In the genomic region with DNA sequence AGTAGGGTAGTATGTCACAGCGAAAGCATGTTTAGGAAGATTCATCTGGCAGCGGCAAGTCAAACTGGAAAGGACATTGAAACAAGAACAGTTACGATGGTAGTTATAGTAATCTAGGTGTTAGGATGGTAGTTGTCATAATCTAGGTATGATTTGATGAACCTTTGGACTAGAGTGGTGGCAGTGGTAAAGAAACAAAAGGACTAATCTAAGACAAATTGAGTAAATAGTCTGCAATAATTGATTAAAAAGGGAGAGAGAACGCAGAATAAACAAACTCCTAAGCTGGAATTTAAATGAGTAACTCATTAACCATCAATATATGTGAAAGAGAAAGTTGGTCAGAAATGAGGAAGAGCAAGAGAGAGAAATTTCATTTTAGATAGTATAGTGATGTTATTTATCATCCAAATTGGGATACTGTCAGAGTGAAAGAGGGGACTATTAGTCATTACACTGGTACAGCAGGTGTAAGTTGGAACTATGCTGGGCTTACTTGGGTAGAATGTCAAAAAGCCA, we compare ENCODE assay signal across 12 cellular contexts. TPM values are rescaled to one million over a fixed set of nuclear protein-coding genes. Genes with fewer than 3 reads are reported as not detected.
DNase-seq lines count a peak whose midpoint lies in the region; ATAC-seq and TF ChIP-seq lines count a peak whose summit lies in the region.
"Had no signal": no experiment of that assay in that cellular context is flagged by ENCODE, and none has a peak within 500 bp of the region (broad histone marks: within the 10 kb centered on the region; RNA-seq: fewer than 3 reads in every experiment).

No MANE protein-coding gene starts in this region.

- H3K9me3 Mint-ChIP-seq in activated T-helper 2 cell treated with anti-CD3 and anti-CD28 coated beads, Interferon-gamma antibody, Interleukin-2, Interleukin-4, amounts not matched to agents 10 μg/mL and 5 μg/mL and 100 μg/mL, durations not matched to agents 14 hours and 24 hours and 36 hours, result no peaks in the 10 kb centered on the region
- H3K9me3 Mint-ChIP-seq in chondrocyte (ENCODE audit: low read depth), result peaks cover 7% of the 10 kb centered on the region

- no peak for DNase-seq in activated T-helper 2 cell treated with anti-CD3 and anti-CD28 coated beads, Interferon-gamma antibody, Interleukin-2, Interleukin-4, amounts not matched to agents 10 μg/mL and 5 μg/mL and 100 μg/mL, durations not matched to agents 14 hours and 24 hours and 36 hours (ENCODE audit: low spot score)
- no peak for DNase-seq in cerebellar cortex (ENCODE audit: low spot score)
- DNase-seq in chondrocyte (ENCODE audit: low spot score), result no peak
- DNase-seq in nucleus accumbens (lab: John Stamatoyannopoulos, UW), result no peak
- DNase-seq in NOMO-1 (lab: John Stamatoyannopoulos, UW; ENCODE audit: unreplicated experiment in 2 of 2), result no peak
- DNase-seq: amygdala; DMS153; stimulated activated CD4-positive, alpha-beta T cell treated with anti-CD3 and anti-CD28 coated beads, Interleukin-12 subunit alpha, Interleukin-12 subunit beta, amount 100 ng/mL, for 4 hours; T1000 had no signal

- H3K36me3 Mint-ChIP-seq in activated T-helper 2 cell treated with anti-CD3 and anti-CD28 coated beads, Interferon-gamma antibody, Interleukin-2, Interleukin-4, amounts not matched to agents 10 μg/mL and 5 μg/mL and 100 μg/mL, durations not matched to agents 14 hours and 24 hours and 36 hours (ENCODE audit: low read depth), result peaks cover 41% of the 10 kb centered on the region
- peaks cover 13% of the 10 kb centered on the region for H3K36me3 Mint-ChIP-seq in chondrocyte (ENCODE audit: low read depth)

- no peak for TF ChIP-seq CTCF in chondrocyte (IDR thresholded peaks at IDR 0.05)

- intact Hi-C loops in activated T-helper 2 cell treated with anti-CD3 and anti-CD28 coated beads, Interferon-gamma antibody, Interleukin-2, Interleukin-4, amounts not matched to agents 10 μg/mL and 5 μg/mL and 100 μg/mL, durations not matched to agents 14 hours and 24 hours and 36 hours (cut with micrococcal nuclease), result loop anchor here (1.0 kb wide), 1 partner anchor 116 kb away; no protein-coding TSS in a partner anchor

- H3K27ac Mint-ChIP-seq in activated T-helper 2 cell treated with anti-CD3 and anti-CD28 coated beads, Interferon-gamma antibody, Interleukin-2, Interleukin-4, amounts not matched to agents 10 μg/mL and 5 μg/mL and 100 μg/mL, durations not matched to agents 14 hours and 24 hours and 36 hours, result peak overlapping the region; percentile 49
- no peak overlapping the region for H3K27ac Mint-ChIP-seq in chondrocyte (ENCODE audit: unreplicated experiment)

- peak; percentile 93 for ATAC-seq in GM18499 (IDR thresholded peaks at IDR 0.05; ENCODE audit: insufficient read depth, unreplicated experiment)
- ATAC-seq in GM19372 (IDR thresholded peaks at IDR 0.05; ENCODE audit: low read depth, unreplicated experiment), result peak; percentile 90
- ATAC-seq in HG02943 (IDR thresholded peaks at IDR 0.05; ENCODE audit: low read depth, unreplicated experiment), result peak; percentile 78

- no peaks in the 10 kb centered on the region for H3K27me3 Mint-ChIP-seq in activated T-helper 2 cell treated with anti-CD3 and anti-CD28 coated beads, Interferon-gamma antibody, Interleukin-2, Interleukin-4, amounts not matched to agents 10 μg/mL and 5 μg/mL and 100 μg/mL, durations not matched to agents 14 hours and 24 hours and 36 hours (ENCODE audit: low read depth)
- H3K27me3 Mint-ChIP-seq in chondrocyte (ENCODE audit: low read depth), result no peaks in the 10 kb centered on the region

- no peak overlapping the region for H3K4me3 Mint-ChIP-seq in activated T-helper 2 cell treated with anti-CD3 and anti-CD28 coated beads, Interferon-gamma antibody, Interleukin-2, Interleukin-4, amounts not matched to agents 10 μg/mL and 5 μg/mL and 100 μg/mL, durations not matched to agents 14 hours and 24 hours and 36 hours (ENCODE audit: low read depth)
- H3K4me3 Mint-ChIP-seq in chondrocyte (ENCODE audit: unreplicated experiment), result no peak overlapping the region

- peaks cover 15% of the 10 kb centered on the region for H3K4me1 Mint-ChIP-seq in activated T-helper 2 cell treated with anti-CD3 and anti-CD28 coated beads, Interferon-gamma antibody, Interleukin-2, Interleukin-4, amounts not matched to agents 10 μg/mL and 5 μg/mL and 100 μg/mL, durations not matched to agents 14 hours and 24 hours and 36 hours (ENCODE audit: low read depth)
- peaks cover 34% of the 10 kb centered on the region for H3K4me1 Mint-ChIP-seq in chondrocyte (ENCODE audit: low read depth)

RNA-seq across cellular contexts. Expression of a gene that starts 56.8 kb away (rescaled TPM):
- 110 and 123 TPM in 2 replicates for total RNA-seq in activated T-helper 2 cell treated with anti-CD3 and anti-CD28 coated beads, Interferon-gamma antibody, Interleukin-2, Interleukin-4, amounts not matched to agents 10 μg/mL and 5 μg/mL and 100 μg/mL, durations not matched to agents 14 hours and 24 hours and 36 hours
- 44.1 to 63.3 TPM (median 45.3 TPM) in 3 replicates for total RNA-seq in chondrocyte

RNA-seq across cellular contexts. Expression of a gene that starts 57.1 kb away (rescaled TPM):
- total RNA-seq in activated T-helper 2 cell treated with anti-CD3 and anti-CD28 coated beads, Interferon-gamma antibody, Interleukin-2, Interleukin-4, amounts not matched to agents 10 μg/mL and 5 μg/mL and 100 μg/mL, durations not matched to agents 14 hours and 24 hours and 36 hours, result 17.6 and 20.0 TPM in 2 replicates
- 22.2 to 32.2 TPM (median 23.0 TPM) in 3 replicates for total RNA-seq in chondrocyte
